1 cellular context compared by ENCODE assay signal in the genomic region with DNA sequence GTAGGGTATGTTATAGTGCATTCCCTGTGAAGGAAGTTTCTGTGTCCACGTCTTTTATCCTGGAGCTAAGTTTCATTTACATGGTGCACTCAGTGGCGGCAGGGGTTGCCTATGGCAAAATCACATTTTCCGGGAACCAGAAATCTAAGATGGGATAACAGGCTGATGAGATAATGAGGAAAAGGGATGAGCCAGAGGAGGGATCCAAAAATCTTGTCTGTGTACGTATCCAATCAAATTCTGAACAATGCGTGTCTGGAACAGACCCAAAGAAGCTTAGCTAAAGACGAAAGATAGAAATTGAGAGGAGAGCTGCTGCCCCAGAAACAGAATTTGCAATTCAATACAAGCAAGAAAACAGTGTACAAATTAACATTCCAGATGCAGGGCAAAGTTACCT.
TF ChIP-seq lines count a peak whose summit lies in the region.

No MANE protein-coding gene starts in this region.

TF ChIP-seq in GM23338, 12 proteins besides CTCF, POLR2A, EP300 and RAD21 (continued from another document):
- TF ChIP-seq ZNF462 (CRISPR knock-in tag; IDR thresholded peaks at IDR 0.05), result no peak
